In genomic region chr9:114112778-114113585, GRCh38 we compare ENCODE assay signal across 13 cellular contexts. TPM values are rescaled to one million over a fixed set of nuclear protein-coding genes. Genes with fewer than 3 reads are reported as not detected.
DNase-seq lines count a peak whose midpoint lies in the region; ATAC-seq, FAIRE-seq and TF ChIP-seq lines count a peak whose summit lies in the region.
"Had no signal": no experiment of that assay in that cellular context is flagged by ENCODE, and none has a peak within 500 bp of the region (broad histone marks: within the 10 kb centered on the region; RNA-seq: fewer than 3 reads in every experiment).

No MANE protein-coding gene starts in this region.

- H2AFZ ChIP-seq in K562 (ENCODE audit: low read depth, low read length): no peak overlapping the region

- in situ Hi-C loops in K562 (cut with MboI): no loop called here

- peaks cover 8 to 46% of the 10 kb centered on the region in 2 experiments; a peak in 3 of 5 replicates for H3K27me3 ChIP-seq in K562 (ENCODE audit: control insufficient read depth in 2 of 2, insufficient read depth in 2 of 2, low read length in 2 of 2)
- H3K27me3 ChIP-seq in naive thymus-derived CD4-positive, alpha-beta T cell (ENCODE audit: control insufficient read depth in 2 of 2, insufficient read depth in 2 of 2, low read length in 2 of 2): no peaks in the 10 kb centered on the region

- TF ChIP-seq RAD21 in K562 (CRISPR knock-in tag; conservative IDR thresholded peaks at IDR 0.05 in 1 of 2, IDR thresholded peaks at IDR 0.05 in 1 of 2): no peak

- no peak for TF ChIP-seq POLR2A in K562 (conservative IDR thresholded peaks at IDR 0.05)

- POLR2A ChIA-PET in K562 (lab: Yijun Ruan, JAX): no interaction called here
- POLR2A ChIA-PET in naive thymus-derived CD4-positive, alpha-beta T cell (lab: Charles Lee): interaction anchor here (0.5 kb wide), 1 partner anchor 13 kb away, joined by 3 read pairs; no protein-coding TSS in a partner anchor

- H3K4me3 Mint-ChIP-seq in naive thymus-derived CD4-positive, alpha-beta T cell: no peak overlapping the region
- H3K4me3 Mint-ChIP-seq: memory B cell had no signal

- no TSS peak for BruUV-seq in K562 (replicated peaks; lab: Mats Ljungman, UMichigan)

- DNase-seq in GM03348 (ENCODE audit: low spot score) (peak; percentile 69), K562 (ENCODE audit: extremely low read depth in 1 of 4, low spot score in 3 of 4) (no peak), left ventricle myocardium superior (peak; percentile 93), sciatic nerve (ENCODE audit: low spot score) (peak; percentile 81), NCI-H2227 treated with DMSO at 0.1 percent for 48 hours (lab: John Stamatoyannopoulos, UW) (no peak)
- DNase-seq in naive thymus-derived CD4-positive, alpha-beta T cell: no peak
- no peak for DNase-seq in activated CD4-positive, alpha-beta T cell treated with anti-CD3 and anti-CD28 coated beads for 4 hours
- DNase-seq in activated CD8-positive, alpha-beta memory T cell treated with anti-CD3 and anti-CD28 coated beads, Interleukin-2, amount 50 U/mL, for 48 hours: no peak
- DNase-seq: activated CD8-positive, alpha-beta memory T cell treated with anti-CD3 and anti-CD28 coated beads, Interleukin-2, amount 50 U/mL, for 4 hours; DMS79 had no signal

- no peak for FAIRE-seq in K562 (lab: Jason Lieb, UNC)

- H3K9ac ChIP-seq in K562 (ENCODE audit: insufficient read depth in 1 of 2, low read depth in 2 of 2, low read length in 2 of 2): no peak overlapping the region

- no peak for TF ChIP-seq CTCF in K562 (IDR thresholded peaks at IDR 0.05 in 2 of 3, conservative IDR thresholded peaks at IDR 0.05 in 1 of 3; ENCODE audit: insufficient read depth in 2 of 3, low read depth in 1 of 3, low read length in 3 of 3)

- no peak overlapping the region for H3K27ac Mint-ChIP-seq in naive thymus-derived CD4-positive, alpha-beta T cell
- H3K27ac Mint-ChIP-seq: memory B cell had no signal

- no peak for ATAC-seq in K562
- peak; percentile 86 for ATAC-seq in left ventricle myocardium superior
- peak; percentile 76 for ATAC-seq in sciatic nerve
- no peak for ATAC-seq in naive thymus-derived CD4-positive, alpha-beta T cell

- H3K4me3 ChIP-seq in K562: no peak overlapping the region
- no peak overlapping the region for H3K4me3 ChIP-seq in naive thymus-derived CD4-positive, alpha-beta T cell (ENCODE audit: low read length)
- H3K4me3 ChIP-seq: SJSA1 had no signal

- no peaks in the 10 kb centered on the region for H3K9me1 ChIP-seq in K562 (ENCODE audit: control insufficient read depth, insufficient read depth, low read length)

- H4K20me1 ChIP-seq in K562 (replicated peaks; ENCODE audit: control insufficient read depth, insufficient read depth, low read length): peaks cover 3% of the 10 kb centered on the region; the same call in 1 of the 2 replicates

- no peaks in the 10 kb centered on the region for H3K9me3 ChIP-seq in K562 (replicated peaks; ENCODE audit: control insufficient read depth, insufficient read depth, low read depth, low read length)
- no peaks in the 10 kb centered on the region for H3K9me3 ChIP-seq in naive thymus-derived CD4-positive, alpha-beta T cell (ENCODE audit: control insufficient read depth in 2 of 3, low read length in 3 of 3)
- H3K9me3 ChIP-seq: SJSA1 had no signal

- no peaks in the 10 kb centered on the region for H3K36me3 ChIP-seq in K562 (ENCODE audit: control insufficient read depth, insufficient read depth, low read length)
- H3K36me3 ChIP-seq in naive thymus-derived CD4-positive, alpha-beta T cell (ENCODE audit: control insufficient read depth in 2 of 3, insufficient read depth in 3 of 3, low read length in 3 of 3): no peaks in the 10 kb centered on the region
- H3K36me3 ChIP-seq: SJSA1 had no signal

- H3K27me3 Mint-ChIP-seq in naive thymus-derived CD4-positive, alpha-beta T cell: peaks cover 9 to 36% (median 14%) of the 10 kb centered on the region in 5 donors

- no peak for TF ChIP-seq EP300 in K562 (IDR thresholded peaks at IDR 0.05; ENCODE audit: low read length)

- intact Hi-C loops in K562 (cut with micrococcal nuclease) (no loop called here), left ventricle myocardium superior (cut with micrococcal nuclease) (no loop called here), sciatic nerve (cut with DNase I) (no loop called here)
- intact Hi-C loops in naive thymus-derived CD4-positive, alpha-beta T cell (cut with micrococcal nuclease): no loop called here

- WGBS in K562 (ENCODE audit: insufficient coverage, low coverage, missing lambda C conversion rate): 1% methylated on average over 10 of the region's 10 CpGs

- peaks cover 0 to 2% of the 10 kb centered on the region in 2 experiments; a peak in 1 of 5 replicates for H3K4me1 ChIP-seq in K562 (replicated peaks in 1 of 2; ENCODE audit: control insufficient read depth in 2 of 2, insufficient read depth in 2 of 2, low read length in 2 of 2)
- no peaks in the 10 kb centered on the region for H3K4me1 ChIP-seq in naive thymus-derived CD4-positive, alpha-beta T cell (ENCODE audit: control insufficient read depth in 2 of 2, insufficient read depth in 2 of 2, low read length in 2 of 2)
- H3K4me1 ChIP-seq: SJSA1 had no signal

- H3K4me1 Mint-ChIP-seq in naive thymus-derived CD4-positive, alpha-beta T cell: peaks cover 0 to 3% (median 0%) of the 10 kb centered on the region in 7 donors

- H3K36me3 Mint-ChIP-seq in naive thymus-derived CD4-positive, alpha-beta T cell: no peaks in the 10 kb centered on the region
- H3K36me3 Mint-ChIP-seq: memory B cell had no signal

- no peak overlapping the region for H3K27ac ChIP-seq in K562 (ENCODE audit: extremely low read depth, low read depth, low read length)
- H3K27ac ChIP-seq in naive thymus-derived CD4-positive, alpha-beta T cell (ENCODE audit: low read depth, low read length): no peak overlapping the region
- H3K27ac ChIP-seq: SJSA1 had no signal

- H3K9me3 Mint-ChIP-seq in naive thymus-derived CD4-positive, alpha-beta T cell: no peaks in the 10 kb centered on the region
- H3K9me3 Mint-ChIP-seq: memory B cell had no signal

- H3K4me2 ChIP-seq in K562 (ENCODE audit: insufficient read depth, low read length): no peak overlapping the region

- CTCF ChIA-PET in K562 (lab: Yijun Ruan, JAX; ENCODE audit: low intra/inter-chr PET ratio): no interaction called here
- CTCF ChIA-PET in naive thymus-derived CD4-positive, alpha-beta T cell (lab: Charles Lee): no interaction called here

- no peaks in the 10 kb centered on the region for H3K79me2 ChIP-seq in K562 (ENCODE audit: control insufficient read depth, insufficient read depth, low read length)

RNA-seq across cellular contexts. Expression of gene KIF12, which starts 13.9 kb away (rescaled TPM):
- not detected in 2 replicates for total RNA-seq in K562 (2011; cell fraction: chromatin; rRNA removed; ENCODE audit: low replicate concordance)
- not detected in 2 replicates for total RNA-seq in K562 (2011; cell fraction: nucleolus; rRNA removed)
- not detected in 2 replicates for total RNA-seq in K562 (2011; cell fraction: nucleoplasm; rRNA removed)
- total RNA-seq in K562 (2014; rRNA removed) (not detected in 2 replicates), K562 (2014; rRNA removed; fragmentation: Illumina TruSeq; extraction: Trizol) (not detected in 2 replicates), K562 (2015; rRNA removed; fragmentation: Illumina TruSeq; extraction: Trizol) (not detected in 2 replicates), K562 (2021) (not detected in 2 replicates), left ventricle myocardium superior (not detected), sciatic nerve (0.22 TPM)
- polyA plus RNA-seq in K562 (2011; rRNA removed) (not detected in 2 replicates), K562 (2014; fragmentation: Illumina TruSeq; extraction: Trizol) (not detected in 2 replicates), K562 (2014; fragmentation: Nextera tagmentation; extraction: Ambion mirVana) (not detected), K562 (2014; rRNA removed) (not detected in 2 replicates)
- not detected in 2 replicates for polyA plus RNA-seq in K562 (2011; cell fraction: cytosol; rRNA removed)
- polyA plus RNA-seq in K562 (2011; cell fraction: nucleus; rRNA removed): not detected in 2 replicates
- polyA plus RNA-seq in K562 (2012): 0.06 TPM in 1 of 2 replicates, not detected in the other
- not detected in 2 replicates for polyA minus RNA-seq in K562 (2011; rRNA and poly(A)+ RNA removed)
- not detected in 2 replicates for polyA minus RNA-seq in K562 (2011; cell fraction: cytosol; rRNA and poly(A)+ RNA removed)
- polyA minus RNA-seq in K562 (2011; cell fraction: nucleus; rRNA and poly(A)+ RNA removed): not detected in 2 replicates
- total RNA-seq in naive thymus-derived CD4-positive, alpha-beta T cell: not detected
- not detected for polyA plus RNA-seq in naive thymus-derived CD4-positive, alpha-beta T cell
- total RNA-seq: dermis microvascular lymphatic vessel endothelial cell had no signal

RNA-seq across cellular contexts. Expression of gene AMBP, which starts 34.9 kb away (rescaled TPM):
- total RNA-seq in K562 (2011; cell fraction: chromatin; rRNA removed; ENCODE audit: low replicate concordance): not detected in 2 replicates
- not detected in 2 replicates for total RNA-seq in K562 (2011; cell fraction: nucleolus; rRNA removed)
- total RNA-seq in K562 (2011; cell fraction: nucleoplasm; rRNA removed): not detected in 2 replicates
- total RNA-seq in K562 (2014; rRNA removed): not detected in 2 replicates
- not detected in 2 replicates for total RNA-seq in K562 (2014; rRNA removed; fragmentation: Illumina TruSeq; extraction: Trizol)
- not detected in 2 replicates for total RNA-seq in K562 (2015; rRNA removed; fragmentation: Illumina TruSeq; extraction: Trizol)
- 1.3 and 2.1 TPM in 2 replicates for total RNA-seq in K562 (2021)
- polyA plus RNA-seq in K562 (2011; rRNA removed): not detected in 2 replicates
- not detected in 2 replicates for polyA plus RNA-seq in K562 (2011; cell fraction: cytosol; rRNA removed)
- polyA plus RNA-seq in K562 (2011; cell fraction: nucleus; rRNA removed): not detected in 2 replicates
- not detected in 2 replicates for polyA plus RNA-seq in K562 (2012)
- polyA plus RNA-seq in K562 (2014; fragmentation: Illumina TruSeq; extraction: Trizol): not detected in 2 replicates
- polyA plus RNA-seq in K562 (2014; fragmentation: Nextera tagmentation; extraction: Ambion mirVana): not detected
- not detected in 2 replicates for polyA plus RNA-seq in K562 (2014; rRNA removed)
- polyA minus RNA-seq in K562 (2011; rRNA and poly(A)+ RNA removed): not detected in 2 replicates
- 2.5 TPM in 1 of 2 replicates, not detected in the other for polyA minus RNA-seq in K562 (2011; cell fraction: cytosol; rRNA and poly(A)+ RNA removed)
- polyA minus RNA-seq in K562 (2011; cell fraction: nucleus; rRNA and poly(A)+ RNA removed): not detected in 2 replicates
- not detected for total RNA-seq in left ventricle myocardium superior
- not detected for total RNA-seq in sciatic nerve
- not detected for total RNA-seq in naive thymus-derived CD4-positive, alpha-beta T cell
- polyA plus RNA-seq in naive thymus-derived CD4-positive, alpha-beta T cell: not detected
- total RNA-seq: dermis microvascular lymphatic vessel endothelial cell had no signal

RNA-seq across cellular contexts. Expression of gene COL27A1, which starts 42.4 kb away (rescaled TPM):
- total RNA-seq in K562 (2011; cell fraction: chromatin; rRNA removed; ENCODE audit: low replicate concordance): not detected in 2 replicates
- total RNA-seq in K562 (2011; cell fraction: nucleolus; rRNA removed): not detected in 2 replicates
- not detected in 2 replicates for total RNA-seq in K562 (2011; cell fraction: nucleoplasm; rRNA removed)
- total RNA-seq in K562 (2014; rRNA removed): 0.08 TPM in 1 of 2 replicates, not detected in the other
- total RNA-seq in K562 (2014; rRNA removed; fragmentation: Illumina TruSeq; extraction: Trizol): not detected in 2 replicates
- total RNA-seq in K562 (2015; rRNA removed; fragmentation: Illumina TruSeq; extraction: Trizol): not detected in 2 replicates
- total RNA-seq in K562 (2021): 0.07 and 0.16 TPM in 2 replicates
- polyA plus RNA-seq in K562 (2011; rRNA removed): not detected in 2 replicates
- polyA plus RNA-seq in K562 (2011; cell fraction: cytosol; rRNA removed): not detected in 2 replicates
- polyA plus RNA-seq in K562 (2011; cell fraction: nucleus; rRNA removed): 0.04 TPM in 1 of 2 replicates, not detected in the other
- polyA plus RNA-seq in K562 (2012): not detected in 2 replicates
- polyA plus RNA-seq in K562 (2014; fragmentation: Illumina TruSeq; extraction: Trizol): not detected in 2 replicates
- not detected for polyA plus RNA-seq in K562 (2014; fragmentation: Nextera tagmentation; extraction: Ambion mirVana)
- 0.07 TPM in 1 of 2 replicates, not detected in the other for polyA plus RNA-seq in K562 (2014; rRNA removed)
- not detected in 2 replicates for polyA minus RNA-seq in K562 (2011; rRNA and poly(A)+ RNA removed)
- not detected in 2 replicates for polyA minus RNA-seq in K562 (2011; cell fraction: cytosol; rRNA and poly(A)+ RNA removed)
- polyA minus RNA-seq in K562 (2011; cell fraction: nucleus; rRNA and poly(A)+ RNA removed): 0.13 TPM in 1 of 2 replicates, not detected in the other
- total RNA-seq in left ventricle myocardium superior: 11.0 TPM
- total RNA-seq in sciatic nerve: 42.4 TPM
- total RNA-seq in naive thymus-derived CD4-positive, alpha-beta T cell: 1 to 10 TPM; 1.2 to 2.4 (median 1.9) TPM
- polyA plus RNA-seq in naive thymus-derived CD4-positive, alpha-beta T cell: not detected

Comparison
In these comparisons a context has a peak if more than half of its experiments do, and no peak if none do; other contexts are left out.
1. DNase-seq: peak in GM03348 (single experiment), left ventricle myocardium superior (single experiment) and sciatic nerve (single experiment); none in K562 (0 of 4), naive thymus-derived CD4-positive, alpha-beta T cell (0 of 9), activated CD4-positive, alpha-beta T cell treated with anti-CD3 and anti-CD28 coated beads for 4 hours (0 of 2), activated CD8-positive, alpha-beta memory T cell treated with anti-CD3 and anti-CD28 coated beads, Interleukin-2, amount 50 U/mL, for 48 hours (single experiment) and NCI-H2227 treated with DMSO at 0.1 percent for 48 hours (single experiment).
2. ATAC-seq: peak in left ventricle myocardium superior (single experiment) and sciatic nerve (single experiment); none in K562 (single experiment) and naive thymus-derived CD4-positive, alpha-beta T cell (single experiment).